ENCODE assay signal across 9 cellular contexts in genomic region chr1:169110265-169110664, GRCh38. TPM values are rescaled to one million over a fixed set of nuclear protein-coding genes. Genes with fewer than 3 reads are reported as not detected.
DNase-seq lines count a peak whose midpoint lies in the region; ATAC-seq, FAIRE-seq and TF ChIP-seq lines count a peak whose summit lies in the region.
"Had no signal": no experiment of that assay in that cellular context is flagged by ENCODE, and none has a peak within 500 bp of the region (broad histone marks: within the 10 kb centered on the region; RNA-seq: fewer than 3 reads in every experiment).

No MANE protein-coding gene starts in this region.

- peak overlapping the region; percentile 95 for H3K4me3 Mint-ChIP-seq in chondrocyte (ENCODE audit: unreplicated experiment)

- no peaks in the 10 kb centered on the region for H3K27me3 Mint-ChIP-seq in chondrocyte (ENCODE audit: low read depth)

- peak overlapping the region in 9 of 10 donors; percentile 8 to 98 (median 89) for H3K4me3 ChIP-seq in heart right ventricle
- H3K4me3 ChIP-seq in muscle layer of colon (ENCODE audit: low read depth in 1 of 2, low read length in 2 of 2) = peak overlapping the region; percentile 51 to 82
- H3K4me3 ChIP-seq in WERI-Rb-1 (ENCODE audit: low read depth, low read length) = no peak overlapping the region
- H3K4me3 ChIP-seq: K562 had no signal

- peaks cover 72% of the 10 kb centered on the region for H3K4me1 Mint-ChIP-seq in chondrocyte (ENCODE audit: low read depth)

- H3K27ac ChIP-seq in heart right ventricle (peak overlapping the region; percentile 86 to 98 (median 94)), muscle layer of colon (ENCODE audit: low read depth, low read length) (peak overlapping the region; percentile 84), WERI-Rb-1 (no peak overlapping the region)

- peak overlapping the region; percentile 98 for H3K27ac Mint-ChIP-seq in chondrocyte (ENCODE audit: unreplicated experiment)

- 15 to 29% methylated on average over 3 of the region's 3 CpGs for whole genome bisulfite sequencing in heart right ventricle, 2 donors

- FAIRE-seq in GM19239 (lab: Jason Lieb, UNC) = no peak
- FAIRE-seq: K562 had no signal

- H3K9me3 ChIP-seq in heart right ventricle (no peaks in the 10 kb centered on the region), muscle layer of colon (ENCODE audit: low read length) (no peaks in the 10 kb centered on the region), WERI-Rb-1 (ENCODE audit: severe bottlenecking) (no peaks in the 10 kb centered on the region)

- H3K4me1 ChIP-seq in heart right ventricle (peaks cover 0 to 81% (median 37%) of the 10 kb centered on the region in 9 donors), muscle layer of colon (ENCODE audit: insufficient read depth, low read length) (peaks cover 57% of the 10 kb centered on the region)

- H3K9ac ChIP-seq in muscle layer of colon (ENCODE audit: low read length) = peak overlapping the region; percentile 96

- no peaks in the 10 kb centered on the region for H3K9me3 Mint-ChIP-seq in chondrocyte (ENCODE audit: low read depth)

- H3K36me3 Mint-ChIP-seq in chondrocyte (ENCODE audit: low read depth) = peaks cover 22% of the 10 kb centered on the region

- TF ChIP-seq CTCF in heart right ventricle (IDR thresholded peaks at IDR 0.05) (no peak), chondrocyte (IDR thresholded peaks at IDR 0.05) (no peak), WERI-Rb-1 (IDR thresholded peaks at IDR 0.05; ENCODE audit: low read depth, low read length) (no peak)

- ATAC-seq in heart right ventricle = no peak
- ATAC-seq in Right ventricle myocardium superior (ENCODE audit: poor library complexity) = no peak
- ATAC-seq: K562 had no signal

- peaks cover 0 to 41% (median 9%) of the 10 kb centered on the region in 9 donors for H3K36me3 ChIP-seq in heart right ventricle
- H3K36me3 ChIP-seq in muscle layer of colon (ENCODE audit: insufficient read depth, low read length) = peaks cover 34% of the 10 kb centered on the region
- peaks cover 4% of the 10 kb centered on the region for H3K36me3 ChIP-seq in WERI-Rb-1

- intact Hi-C loops in heart right ventricle (cut with DNase I) (no loop called here), Right ventricle myocardium superior (cut with DNase I) (no loop called here)

- H3K27me3 ChIP-seq in heart right ventricle = peaks cover 0 to 5% (median 0%) of the 10 kb centered on the region in 7 donors
- no peaks in the 10 kb centered on the region for H3K27me3 ChIP-seq in muscle layer of colon (ENCODE audit: control insufficient read depth in 1 of 2, insufficient read depth in 2 of 2, low read length in 2 of 2)
- H3K27me3 ChIP-seq in WERI-Rb-1 (ENCODE audit: insufficient read depth, low read depth, severe bottlenecking) = no peaks in the 10 kb centered on the region

- DNase-seq in heart right ventricle = no peak
- no peak for DNase-seq in Right ventricle myocardium superior
- no peak for DNase-seq in chondrocyte (ENCODE audit: low spot score)
- no peak for DNase-seq in WERI-Rb-1
- DNase-seq in effector CD4-positive, alpha-beta T cell = no peak
- DNase-seq in cortex of kidney (lab: John Stamatoyannopoulos, UW) = no peak
- no peak for DNase-seq in GM19239 (ENCODE audit: insufficient read length, low spot score)

RNA-seq across cellular contexts. Expression of gene ATP1B1, which starts 3.8 kb away (rescaled TPM):
- total RNA-seq in heart right ventricle (100 to 1,000 TPM; 245 to 472 (median 272) TPM), Right ventricle myocardium superior (302 TPM), chondrocyte (104 to 225 TPM (median 105 TPM) in 3 replicates)
- polyA plus RNA-seq in heart right ventricle = 100 to 1,000 TPM; 137 to 215 TPM
